8 cellular contexts compared by ENCODE assay signal in genomic region chr12:110581951-110582285, GRCh38. TPM values are rescaled to one million over a fixed set of nuclear protein-coding genes. Genes with fewer than 3 reads are reported as not detected.
A peak's percentile ranks its signal among the peaks of the same experiment; 100 is the strongest.
DNase-seq lines count a peak whose midpoint lies in the region; TF ChIP-seq lines count a peak whose summit lies in the region.

No MANE protein-coding gene starts in this region.

- intact Hi-C loops in esophagus squamous epithelium (cut with DNase I): no loop called here
- intact Hi-C loops in ovary (cut with DNase I): no loop called here

- no peaks in the 10 kb centered on the region for H3K36me3 ChIP-seq in esophagus squamous epithelium
- no peaks in the 10 kb centered on the region for H3K36me3 ChIP-seq in ovary

- H3K4me3 ChIP-seq in GM12875 (ENCODE audit: low read depth, low read length) (peak overlapping the region; percentile 97), esophagus squamous epithelium (peak overlapping the region; percentile 65 to 99 (median 88)), ovary (peak overlapping the region; percentile 84)

- DNase-seq in RPMI8226: peak; percentile 58
- no peak for DNase-seq in esophagus squamous epithelium (lab: John Stamatoyannopoulos, UW)
- no peak for DNase-seq in ovary
- no peak for DNase-seq in GM19238 (ENCODE audit: insufficient read length, low spot score)
- no peak for DNase-seq in NCI-H187 (lab: John Stamatoyannopoulos, UW)
- no peak for DNase-seq in HPDE6-E6E7 (ENCODE audit: extremely low spot score)
- DNase-seq in NCI-H1436 treated with DMSO at 0.1 percent for 48 hours (lab: John Stamatoyannopoulos, UW): no peak

- no peaks in the 10 kb centered on the region for H3K27me3 ChIP-seq in esophagus squamous epithelium
- no peaks in the 10 kb centered on the region for H3K27me3 ChIP-seq in ovary

- H3K9me3 ChIP-seq in esophagus squamous epithelium: no peaks in the 10 kb centered on the region
- no peaks in the 10 kb centered on the region for H3K9me3 ChIP-seq in ovary

- TF ChIP-seq POLR2A in esophagus squamous epithelium (IDR thresholded peaks at IDR 0.05) (no peak), ovary (IDR thresholded peaks at IDR 0.05) (no peak)

- TF ChIP-seq EP300 in ovary (IDR thresholded peaks at IDR 0.05): no peak

- WGBS in esophagus squamous epithelium, 2 donors: 4 to 6% methylated on average over 2 to 5 of the region's 9 CpGs
- WGBS in ovary, 3 donors: 2 to 5% (median 3%) methylated on average over 9 of the region's 9 CpGs

- peak overlapping the region; percentile 94 to 99 (median 96) for H3K27ac ChIP-seq in esophagus squamous epithelium
- H3K27ac ChIP-seq in ovary: peak overlapping the region; percentile 79 to 89

- no peak for TF ChIP-seq CTCF in GM12875 (IDR thresholded peaks at IDR 0.05; ENCODE audit: borderline replicate concordance, insufficient read depth, low read depth, low read length)
- no peak for TF ChIP-seq CTCF in esophagus squamous epithelium (IDR thresholded peaks at IDR 0.05)
- no peak for TF ChIP-seq CTCF in ovary (IDR thresholded peaks at IDR 0.05)

- H3K4me1 ChIP-seq in esophagus squamous epithelium (peaks cover 42 to 83% (median 64%) of the 10 kb centered on the region in 3 donors), ovary (ENCODE audit: insufficient read depth) (peaks cover 18% of the 10 kb centered on the region)

RNA-seq across cellular contexts. Expression of gene PPTC7, which starts 1.2 kb away (rescaled TPM):
- total RNA-seq in esophagus squamous epithelium: 10 to 100 TPM; 14.8 to 30.5 (median 19.2) TPM
- 10 to 100 TPM; 13.5 to 25.5 (median 22.5) TPM for total RNA-seq in ovary
- polyA plus RNA-seq in ovary: 10 to 100 TPM in 1 of 2 donors, 1 to 10 TPM in 1; 10.0 to 19.2 TPM

RNA-seq across cellular contexts. Expression of gene TCTN1, which starts 32.0 kb away (rescaled TPM):
- total RNA-seq in esophagus squamous epithelium: 10 to 100 TPM in 2 of 4 donors, 1 to 10 TPM in 2; 4.4 to 15.6 (median 8.8) TPM
- 100 to 1,000 TPM in 1 of 7 donors, 10 to 100 TPM in 6; 43.3 to 122 (median 47.9) TPM for total RNA-seq in ovary
- 10 to 100 TPM; 32.7 to 96.1 TPM for polyA plus RNA-seq in ovary
